In the genomic region with DNA sequence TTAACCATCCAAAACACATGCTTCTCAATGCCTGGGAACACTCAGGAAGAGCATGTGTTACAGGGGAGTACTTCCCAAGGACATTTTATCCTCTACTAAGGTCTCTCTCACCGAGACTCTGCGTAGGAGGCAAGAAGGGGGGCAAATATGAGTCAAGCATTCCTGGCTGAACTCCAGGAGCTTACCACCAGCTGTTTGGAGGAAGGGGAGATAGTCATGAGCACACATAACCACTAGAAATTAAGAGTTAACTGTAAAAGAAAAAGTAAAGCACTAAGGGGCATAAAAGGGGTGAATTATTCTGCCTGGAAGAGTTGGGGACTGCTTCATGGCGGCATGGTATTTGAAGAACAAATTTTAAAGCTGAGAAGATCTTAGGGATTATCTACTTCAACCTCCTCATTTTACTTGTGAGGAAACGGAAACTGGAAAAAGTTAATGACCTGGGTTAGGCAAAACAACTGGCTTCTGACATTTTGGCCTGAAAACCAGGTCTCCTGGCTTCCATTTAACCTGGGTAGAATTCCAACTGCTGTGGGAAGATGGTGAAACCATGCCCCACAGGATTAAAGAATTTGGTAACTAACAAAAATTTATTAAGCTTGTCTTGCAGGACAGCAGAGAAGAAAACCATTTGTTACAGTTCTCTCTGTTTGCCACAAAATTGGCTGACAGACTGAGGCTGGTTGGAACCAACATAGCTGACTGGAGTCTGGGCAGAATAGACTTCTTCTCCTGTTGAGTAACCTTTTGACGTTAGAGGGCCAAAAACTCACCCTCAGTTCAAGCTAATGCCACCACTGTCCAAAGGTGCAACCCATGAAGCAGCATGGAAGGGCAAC, we compare ENCODE assay signal across 1 cellular context.
TF ChIP-seq lines count a peak whose summit lies in the region.

No MANE protein-coding gene starts in this region.

TF ChIP-seq in WTC11, 78 proteins besides CTCF, POLR2A, EP300 and RAD21 (continued from another document):
- TF ChIP-seq, protein P1, sequence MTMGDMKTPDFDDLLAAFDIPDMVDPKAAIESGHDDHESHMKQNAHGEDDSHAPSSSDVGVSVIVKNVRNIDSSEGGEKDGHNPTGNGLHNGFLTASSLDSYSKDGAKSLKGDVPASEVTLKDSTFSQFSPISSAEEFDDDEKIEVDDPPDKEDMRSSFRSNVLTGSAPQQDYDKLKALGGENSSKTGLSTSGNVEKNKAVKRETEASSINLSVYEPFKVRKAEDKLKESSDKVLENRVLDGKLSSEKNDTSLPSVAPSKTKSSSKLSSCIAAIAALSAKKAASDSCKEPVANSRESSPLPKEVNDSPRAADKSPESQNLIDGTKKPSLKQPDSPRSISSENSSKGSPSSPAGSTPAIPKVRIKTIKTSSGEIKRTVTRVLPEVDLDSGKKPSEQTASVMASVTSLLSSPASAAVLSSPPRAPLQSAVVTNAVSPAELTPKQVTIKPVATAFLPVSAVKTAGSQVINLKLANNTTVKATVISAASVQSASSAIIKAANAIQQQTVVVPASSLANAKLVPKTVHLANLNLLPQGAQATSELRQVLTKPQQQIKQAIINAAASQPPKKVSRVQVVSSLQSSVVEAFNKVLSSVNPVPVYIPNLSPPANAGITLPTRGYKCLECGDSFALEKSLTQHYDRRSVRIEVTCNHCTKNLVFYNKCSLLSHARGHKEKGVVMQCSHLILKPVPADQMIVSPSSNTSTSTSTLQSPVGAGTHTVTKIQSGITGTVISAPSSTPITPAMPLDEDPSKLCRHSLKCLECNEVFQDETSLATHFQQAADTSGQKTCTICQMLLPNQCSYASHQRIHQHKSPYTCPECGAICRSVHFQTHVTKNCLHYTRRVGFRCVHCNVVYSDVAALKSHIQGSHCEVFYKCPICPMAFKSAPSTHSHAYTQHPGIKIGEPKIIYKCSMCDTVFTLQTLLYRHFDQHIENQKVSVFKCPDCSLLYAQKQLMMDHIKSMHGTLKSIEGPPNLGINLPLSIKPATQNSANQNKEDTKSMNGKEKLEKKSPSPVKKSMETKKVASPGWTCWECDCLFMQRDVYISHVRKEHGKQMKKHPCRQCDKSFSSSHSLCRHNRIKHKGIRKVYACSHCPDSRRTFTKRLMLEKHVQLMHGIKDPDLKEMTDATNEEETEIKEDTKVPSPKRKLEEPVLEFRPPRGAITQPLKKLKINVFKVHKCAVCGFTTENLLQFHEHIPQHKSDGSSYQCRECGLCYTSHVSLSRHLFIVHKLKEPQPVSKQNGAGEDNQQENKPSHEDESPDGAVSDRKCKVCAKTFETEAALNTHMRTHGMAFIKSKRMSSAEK (CRISPR knock-in tag; IDR thresholded peaks at IDR 0.05; ENCODE audit: borderline replicate concordance), result no peak
